In genomic region chr14:50892255-50892654, GRCh38 we compare ENCODE assay signal across 1 cellular context.
TF ChIP-seq lines count a peak whose summit lies in the region.

No MANE protein-coding gene starts in this region.

TF ChIP-seq in HepG2, 621 proteins besides CTCF, POLR2A, EP300 and RAD21 (continued from another document and continues in another):
- TF ChIP-seq ZNF549 (CRISPR knock-in tag; IDR thresholded peaks at IDR 0.05), result no peak
- TF ChIP-seq KLF9 (CRISPR knock-in tag; IDR thresholded peaks at IDR 0.05; ENCODE audit: low read depth), result 0 out of 2 replicates have a peak, but pooled peaks have one; percentile 21
- no peak for TF ChIP-seq ZNF451 (CRISPR knock-in tag; IDR thresholded peaks at IDR 0.05)
- no peak for TF ChIP-seq MIER3 (CRISPR knock-in tag; IDR thresholded peaks at IDR 0.05; ENCODE audit: borderline replicate concordance)
- TF ChIP-seq RARG (CRISPR knock-in tag; IDR thresholded peaks at IDR 0.05; ENCODE audit: low read depth), result no peak
- TF ChIP-seq ARID4A (CRISPR knock-in tag; IDR thresholded peaks at IDR 0.05; ENCODE audit: borderline replicate concordance), result no peak
- no peak for TF ChIP-seq ARHGAP35 (CRISPR knock-in tag; IDR thresholded peaks at IDR 0.05; ENCODE audit: borderline replicate concordance)
- no peak for TF ChIP-seq SP140L (CRISPR knock-in tag; IDR thresholded peaks at IDR 0.05; ENCODE audit: borderline replicate concordance)
- no peak for TF ChIP-seq GATAD1 (CRISPR knock-in tag; IDR thresholded peaks at IDR 0.05)
- TF ChIP-seq JUN (CRISPR knock-in tag; IDR thresholded peaks at IDR 0.05), result no peak
- no peak for TF ChIP-seq NCOA1 (CRISPR knock-in tag; IDR thresholded peaks at IDR 0.05)
- no peak for TF ChIP-seq RFXANK (CRISPR knock-in tag; IDR thresholded peaks at IDR 0.05)
- TF ChIP-seq GRHL1 (CRISPR knock-in tag; conservative IDR thresholded peaks at IDR 0.05), result no peak
- TF ChIP-seq HDAC1 (CRISPR knock-in tag; IDR thresholded peaks at IDR 0.05), result peak; percentile 46; the same call in 1 of the 2 replicates
- no peak for TF ChIP-seq MYNN (CRISPR knock-in tag; IDR thresholded peaks at IDR 0.05; ENCODE audit: low read depth)
- TF ChIP-seq ZNF780A (CRISPR knock-in tag; IDR thresholded peaks at IDR 0.05), result no peak
- no peak for TF ChIP-seq ZNF7 (CRISPR knock-in tag; IDR thresholded peaks at IDR 0.05)
- no peak for TF ChIP-seq ZBTB46 (CRISPR knock-in tag; IDR thresholded peaks at IDR 0.05; ENCODE audit: borderline replicate concordance)
- TF ChIP-seq ZNF678 (CRISPR knock-in tag; IDR thresholded peaks at IDR 0.05), result no peak
- no peak for TF ChIP-seq ZNF354B (CRISPR knock-in tag; IDR thresholded peaks at IDR 0.05)
- TF ChIP-seq PAXIP1 (CRISPR knock-in tag; conservative IDR thresholded peaks at IDR 0.05), result peak; percentile 68
- TF ChIP-seq MZF1 (CRISPR knock-in tag; IDR thresholded peaks at IDR 0.05; ENCODE audit: borderline replicate concordance), result no peak
- TF ChIP-seq YY1 (IDR thresholded peaks at IDR 0.05; ENCODE audit: insufficient read depth, insufficient replicate concordance, low read depth, low read length), result peak; percentile 23
- no peak for TF ChIP-seq RELA (CRISPR knock-in tag; IDR thresholded peaks at IDR 0.05)
- no peak for TF ChIP-seq HOXD1 (CRISPR knock-in tag; IDR thresholded peaks at IDR 0.05)
- TF ChIP-seq ZFP36 (IDR thresholded peaks at IDR 0.05; ENCODE audit: borderline replicate concordance, low read depth, low read length, partially characterized antibody), result no peak
- TF ChIP-seq ZNF513 (CRISPR knock-in tag; conservative IDR thresholded peaks at IDR 0.05), result no peak
- TF ChIP-seq ELF3 (CRISPR knock-in tag; IDR thresholded peaks at IDR 0.05), result peak; percentile 57
- TF ChIP-seq ARNTL (CRISPR knock-in tag; IDR thresholded peaks at IDR 0.05), result no peak
- TF ChIP-seq ZNF740 (CRISPR knock-in tag; IDR thresholded peaks at IDR 0.05), result no peak
- no peak for TF ChIP-seq ZNF33A (CRISPR knock-in tag; IDR thresholded peaks at IDR 0.05; ENCODE audit: borderline replicate concordance)
- no peak for TF ChIP-seq ZNF18 (CRISPR knock-in tag; IDR thresholded peaks at IDR 0.05; ENCODE audit: insufficient replicate concordance)
- TF ChIP-seq BCL3 (CRISPR knock-in tag; IDR thresholded peaks at IDR 0.05), result no peak
- TF ChIP-seq ZC3H4 (CRISPR knock-in tag; IDR thresholded peaks at IDR 0.05; ENCODE audit: borderline replicate concordance), result no peak
- TF ChIP-seq HHEX (CRISPR knock-in tag; IDR thresholded peaks at IDR 0.05), result no peak
- no peak for TF ChIP-seq MLLT10 (CRISPR knock-in tag; IDR thresholded peaks at IDR 0.05)
- no peak for TF ChIP-seq HOXA5 (CRISPR knock-in tag; IDR thresholded peaks at IDR 0.05)
- TF ChIP-seq ZNF761 (CRISPR knock-in tag; conservative IDR thresholded peaks at IDR 0.05), result no peak
- no peak for TF ChIP-seq PLRG1 (conservative IDR thresholded peaks at IDR 0.05)
- no peak for TF ChIP-seq SMAD9 (CRISPR knock-in tag; IDR thresholded peaks at IDR 0.05)
- TF ChIP-seq U2AF2 (IDR thresholded peaks at IDR 0.05; ENCODE audit: low read depth, low read length), result no peak
- no peak for TF ChIP-seq PAWR (CRISPR knock-in tag; IDR thresholded peaks at IDR 0.05; ENCODE audit: borderline replicate concordance)
- no peak for TF ChIP-seq FOXO4 (CRISPR knock-in tag; conservative IDR thresholded peaks at IDR 0.05)
- TF ChIP-seq ZNF3 (CRISPR knock-in tag; IDR thresholded peaks at IDR 0.05), result no peak
- TF ChIP-seq ZNF253 (CRISPR knock-in tag; IDR thresholded peaks at IDR 0.05; ENCODE audit: borderline replicate concordance), result no peak
- TF ChIP-seq CBX1 (IDR thresholded peaks at IDR 0.05; ENCODE audit: low read depth), result no peak
- TF ChIP-seq ZNF746 (CRISPR knock-in tag; IDR thresholded peaks at IDR 0.05), result no peak
- no peak for TF ChIP-seq HDAC6 (IDR thresholded peaks at IDR 0.05; ENCODE audit: low read depth, low read length)
- TF ChIP-seq HNF4A (CRISPR knock-in tag; IDR thresholded peaks at IDR 0.05), result peak; percentile 76
- TF ChIP-seq ZNF567 (CRISPR knock-in tag; IDR thresholded peaks at IDR 0.05; ENCODE audit: borderline replicate concordance), result no peak
- no peak for TF ChIP-seq ZNF230 (CRISPR knock-in tag; IDR thresholded peaks at IDR 0.05)
- TF ChIP-seq ATF2 (CRISPR knock-in tag; IDR thresholded peaks at IDR 0.05), result peak; percentile 40; the same call in 1 of the 2 replicates
